ENCODE assay signal across 10 cellular contexts in the genomic region with DNA sequence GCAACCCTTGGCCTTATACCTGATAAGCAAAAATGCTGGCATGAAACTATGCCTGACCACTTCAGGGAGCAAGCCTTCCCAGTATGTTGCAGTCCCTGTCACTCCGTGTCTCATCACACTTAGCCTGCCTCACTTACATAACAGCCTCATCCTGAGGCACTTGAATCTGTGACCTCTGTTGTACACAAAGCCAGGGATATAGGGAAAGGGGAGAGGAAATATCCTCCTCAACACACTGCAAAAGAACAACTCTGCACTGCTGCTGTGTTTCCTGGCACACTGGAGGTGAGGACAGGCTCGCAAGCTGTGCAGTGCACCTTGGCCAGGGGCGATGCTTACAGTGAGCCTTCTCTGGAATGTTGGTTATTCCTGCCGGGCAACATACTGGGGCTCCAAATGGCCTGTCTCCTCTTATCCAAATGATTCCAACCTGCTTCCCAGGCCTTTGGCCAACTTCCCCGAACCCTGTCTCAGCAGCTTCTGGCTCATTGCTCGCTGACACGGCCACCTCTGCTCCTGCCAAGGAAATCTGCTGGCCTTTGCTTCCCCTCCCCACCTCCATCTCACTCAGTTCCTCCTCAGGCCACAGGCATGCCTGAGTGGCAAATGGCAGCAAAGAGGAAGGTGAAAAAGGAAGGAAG.
DNase-seq lines count a peak whose midpoint lies in the region; ATAC-seq and TF ChIP-seq lines count a peak whose summit lies in the region.
"Had no signal": no experiment of that assay in that cellular context is flagged by ENCODE, and none has a peak within 500 bp of the region (broad histone marks: within the 10 kb centered on the region; RNA-seq: fewer than 3 reads in every experiment).

No MANE protein-coding gene starts in this region.

- H4K20me1 ChIP-seq in fibroblast of lung (ENCODE audit: control insufficient read depth, extremely low read depth, insufficient read depth, low read length), result no peaks in the 10 kb centered on the region

- intact Hi-C loops in Panc1 (cut with micrococcal nuclease; ENCODE audit: unreplicated experiment), result no loop called here

- H3K36me3 ChIP-seq in Panc1 (ENCODE audit: control insufficient read depth, insufficient read depth, low read length), result no peaks in the 10 kb centered on the region
- H3K36me3 ChIP-seq in fibroblast of lung (ENCODE audit: control insufficient read depth, insufficient read depth, low read length), result no peaks in the 10 kb centered on the region
- no peaks in the 10 kb centered on the region for H3K36me3 ChIP-seq in mucosa of rectum (ENCODE audit: control insufficient read depth in 2 of 2, insufficient read depth in 2 of 2, low read length in 2 of 2)

- no peak overlapping the region for H3K4me3 Mint-ChIP-seq in glutamatergic neuron (ENCODE audit: unreplicated experiment)

- H3K27me3 ChIP-seq in Panc1 (ENCODE audit: control insufficient read depth, insufficient read depth, low read length), result 0 out of 2 replicates have a peak, but pooled peaks cover under 1% of the 10 kb centered on the region
- H3K27me3 ChIP-seq in fibroblast of lung (ENCODE audit: control insufficient read depth, insufficient read depth, low read length), result no peaks in the 10 kb centered on the region
- H3K27me3 ChIP-seq in mucosa of rectum (ENCODE audit: control insufficient read depth in 2 of 2, insufficient read depth in 2 of 2, low read length in 2 of 2), result no peaks in the 10 kb centered on the region

- H3K4me3 ChIP-seq in Panc1 (ENCODE audit: low read depth in 2 of 2, low read length in 2 of 2) (no peak overlapping the region), fibroblast of lung (replicated peaks in 1 of 4; ENCODE audit: control extremely low read depth in 1 of 4, insufficient read depth in 1 of 4, low read depth in 3 of 4, low read length in 4 of 4) (no peak overlapping the region), mucosa of rectum (ENCODE audit: low read length in 2 of 2) (no peak overlapping the region)

- DNase-seq in CD1c-positive myeloid dendritic cell (ENCODE audit: extremely low spot score) (peak; percentile 59), Panc1 (ENCODE audit: low read depth, low spot score) (no peak), fibroblast of lung (ENCODE audit: low read depth in 2 of 2) (no peak), glutamatergic neuron (no peak), GM03348 (ENCODE audit: low spot score) (no peak)
- no peak for DNase-seq in activated T-cell treated with anti-CD3 and anti-CD28 coated beads, Interleukin-2, amount 50 U/mL, for 48 hours
- DNase-seq: NCI-H2107; stimulated activated CD4-positive, alpha-beta T cell treated with anti-CD3 and anti-CD28 coated beads, Interleukin-12 subunit alpha, Interleukin-12 subunit beta, amount 100 ng/mL, for 4 hours had no signal

- no peak overlapping the region for H3K27ac ChIP-seq in Panc1 (ENCODE audit: low read length)
- no peak overlapping the region for H3K27ac ChIP-seq in fibroblast of lung (ENCODE audit: insufficient read depth, low read length)
- H3K27ac ChIP-seq in mucosa of rectum (ENCODE audit: low read depth in 2 of 2, low read length in 2 of 2), result peak overlapping the region; percentile 3 to 41

- ATAC-seq in Panc1, result 0 out of 2 replicates have a peak, but pooled peaks have one; percentile 30
- no peak for ATAC-seq in GM18505 (IDR thresholded peaks at IDR 0.05; ENCODE audit: unreplicated experiment)

- H3K9ac ChIP-seq in fibroblast of lung (ENCODE audit: insufficient read depth, low read length) (no peak overlapping the region), mucosa of rectum (ENCODE audit: low read depth in 1 of 2, low read length in 2 of 2) (no peak overlapping the region)

- H3K79me2 ChIP-seq in fibroblast of lung (ENCODE audit: control insufficient read depth, insufficient read depth, low read length), result no peaks in the 10 kb centered on the region

- H3K4me1 Mint-ChIP-seq in glutamatergic neuron (ENCODE audit: low read depth, unreplicated experiment), result peaks cover 15% of the 10 kb centered on the region

- in situ Hi-C loops in Panc1 (cut with HindIII; ENCODE audit: low pct_unique_long_range_greater_than_20kb, low sequenced_read_pairs), result no loop called here

- no peak for TF ChIP-seq POLR2A in GM18505 (IDR thresholded peaks at IDR 0.05; ENCODE audit: borderline replicate concordance, extremely low read depth, insufficient read depth, insufficient read length)

- H2AFZ ChIP-seq in fibroblast of lung (ENCODE audit: low read length), result peak overlapping the region; percentile 61

- no peaks in the 10 kb centered on the region for H3K36me3 Mint-ChIP-seq in glutamatergic neuron (ENCODE audit: unreplicated experiment)

- no peak for TF ChIP-seq CTCF in Panc1 (IDR thresholded peaks at IDR 0.05)
- no peak for TF ChIP-seq CTCF in fibroblast of lung (conservative IDR thresholded peaks at IDR 0.05 in 1 of 2, IDR thresholded peaks at IDR 0.05 in 1 of 2; ENCODE audit: low read depth in 1 of 2, low read length in 2 of 2)
- TF ChIP-seq CTCF in glutamatergic neuron (IDR thresholded peaks at IDR 0.05; ENCODE audit: partially characterized antibody, unreplicated experiment), result no peak

- POLR2A ChIA-PET in Panc1 (lab: Charles Lee), result no interaction called here

- H3K27me3 Mint-ChIP-seq in glutamatergic neuron (ENCODE audit: unreplicated experiment), result no peaks in the 10 kb centered on the region

- no peaks in the 10 kb centered on the region for H3K9me3 Mint-ChIP-seq in glutamatergic neuron (ENCODE audit: unreplicated experiment)

- H3K4me1 ChIP-seq in Panc1 (ENCODE audit: control insufficient read depth, insufficient read depth, low read length), result no peaks in the 10 kb centered on the region; the same call in 1 of the 2 replicates
- H3K4me1 ChIP-seq in fibroblast of lung (ENCODE audit: control insufficient read depth, extremely low read depth, insufficient read depth, low read length), result peaks cover 2% of the 10 kb centered on the region
- peaks cover 5 to 13% of the 10 kb centered on the region in 2 donors for H3K4me1 ChIP-seq in mucosa of rectum (ENCODE audit: control insufficient read depth in 2 of 2, insufficient read depth in 2 of 2, low read length in 2 of 2)

- H3K9me3 ChIP-seq in Panc1 (ENCODE audit: control insufficient read depth, insufficient read depth, low read depth, low read length), result no peaks in the 10 kb centered on the region
- H3K9me3 ChIP-seq in fibroblast of lung (ENCODE audit: control insufficient read depth, insufficient read depth, low read depth, low read length), result no peaks in the 10 kb centered on the region
- H3K9me3 ChIP-seq in mucosa of rectum (ENCODE audit: control insufficient read depth in 2 of 2, low read length in 2 of 2), result no peaks in the 10 kb centered on the region

- BruUV-seq in Panc1 (replicated peaks; lab: Mats Ljungman, UMichigan), result no TSS peak

- no peak overlapping the region for H3K4me2 ChIP-seq in fibroblast of lung (ENCODE audit: extremely low read depth, insufficient read depth, low read length)

- CTCF ChIA-PET in Panc1 (lab: Charles Lee), result no interaction called here

- no peak overlapping the region for H3K27ac Mint-ChIP-seq in glutamatergic neuron (ENCODE audit: unreplicated experiment)

Comparison
In these comparisons a context has a peak if more than half of its experiments do, and no peak if none do; other contexts are left out.
1. H3K27ac ChIP-seq: peak in mucosa of rectum (2 of 2); none in Panc1 (single experiment) and fibroblast of lung (single experiment).